ENCODE assay signal across 25 cellular contexts in the genomic region with DNA sequence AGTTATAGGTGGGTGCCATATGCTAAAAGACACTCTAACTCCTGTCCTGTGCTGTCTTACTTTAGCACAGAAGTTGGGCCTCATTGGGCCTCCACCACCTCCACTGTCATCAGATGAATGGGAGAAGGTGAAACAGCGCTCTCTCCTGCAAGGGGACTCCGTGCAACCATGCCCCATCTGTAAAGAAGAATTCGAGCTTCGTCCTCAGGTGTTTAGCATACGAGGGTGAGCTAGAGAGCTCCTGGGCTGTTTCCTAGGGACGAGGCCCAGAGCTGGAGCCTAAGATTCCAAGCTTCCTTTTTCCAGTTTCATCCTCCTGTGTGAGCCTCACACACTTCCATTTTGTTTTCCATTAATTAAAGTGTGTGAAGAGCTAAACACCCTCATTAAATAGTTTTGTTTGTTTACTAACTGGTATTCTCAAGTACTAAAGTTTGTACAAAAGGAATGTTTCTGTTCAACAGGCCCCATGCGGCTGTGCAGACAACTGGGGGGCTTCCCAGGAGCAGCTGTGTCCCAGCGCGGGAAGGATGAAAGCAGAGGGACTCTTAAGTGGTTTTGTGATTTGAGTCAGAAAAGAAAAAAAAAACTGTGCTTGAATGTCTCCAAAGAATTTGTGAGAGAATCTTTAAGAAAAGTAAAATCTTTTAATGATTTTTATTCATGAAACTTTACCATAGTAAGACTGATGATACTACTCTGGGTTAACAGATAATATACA. TPM values are rescaled to one million over a fixed set of nuclear protein-coding genes. Genes with fewer than 3 reads are reported as not detected.
"Had no signal": no experiment of that assay in that cellular context is flagged by ENCODE, and none has a peak within 500 bp of the region (broad histone marks: within the 10 kb centered on the region; RNA-seq: fewer than 3 reads in every experiment).

No MANE protein-coding gene starts in this region.

- H3K27ac Mint-ChIP-seq: natural killer cell treated with Interleukin-12 subunit alpha and Interleukin-12 subunit beta and Interleukin-15 and Interleukin-18, amount 100 ng/mL, for 72 hours; stimulated activated naive B cell treated with anti-CD40 and anti-IgM and Interleukin-4, amounts not matched to agents 10 μg/mL and 1 μg/mL and 100 μg/mL, for 72 hours; stimulated activated naive CD8-positive, alpha-beta T cell treated with anti-CD3 and anti-CD28 coated beads, Interleukin-15, Interleukin-2, amounts not matched to agents 100 ng/mL and 50 ng/mL, for 24 hours had no signal

- H3K9me3 Mint-ChIP-seq: naive B cell; natural killer cell treated with Interleukin-12 subunit alpha and Interleukin-12 subunit beta and Interleukin-15 and Interleukin-18, amount 100 ng/mL, for 72 hours; stimulated activated naive B cell treated with anti-CD40 and anti-IgM and Interleukin-4, amounts not matched to agents 10 μg/mL and 1 μg/mL and 100 μg/mL, for 72 hours; stimulated activated naive CD8-positive, alpha-beta T cell treated with anti-CD3 and anti-CD28 coated beads, Interleukin-15, Interleukin-2, amounts not matched to agents 100 ng/mL and 50 ng/mL, for 24 hours had no signal

- H3K36me3 Mint-ChIP-seq: naive B cell; natural killer cell treated with Interleukin-12 subunit alpha and Interleukin-12 subunit beta and Interleukin-15 and Interleukin-18, amount 100 ng/mL, for 72 hours had no signal

- H3K4me3 ChIP-seq: dorsolateral prefrontal cortex, lower lobe of right lung, mucosa of descending colon, ovary, right lobe of liver, thoracic aorta, tibial nerve, upper lobe of left lung had no signal

- H3K4me3 Mint-ChIP-seq: naive B cell; natural killer cell treated with Interleukin-12 subunit alpha and Interleukin-12 subunit beta and Interleukin-15 and Interleukin-18, amount 100 ng/mL, for 72 hours; neural crest cell; stimulated activated naive B cell treated with anti-CD40 and anti-IgM and Interleukin-4, amounts not matched to agents 10 μg/mL and 1 μg/mL and 100 μg/mL, for 72 hours; stimulated activated naive CD8-positive, alpha-beta T cell treated with anti-CD3 and anti-CD28 coated beads, Interleukin-15, Interleukin-2, amounts not matched to agents 100 ng/mL and 50 ng/mL, for 24 hours had no signal

- H3K36me3 ChIP-seq: lower lobe of right lung, ovary, right lobe of liver, thoracic aorta, tibial nerve, upper lobe of left lung had no signal

- H3K4me1 ChIP-seq: lower lobe of right lung, right lobe of liver, tibial nerve, upper lobe of left lung had no signal

- H3K27ac ChIP-seq: dorsolateral prefrontal cortex, lower lobe of right lung, ovary, right lobe of liver, thoracic aorta, tibial nerve, upper lobe of left lung had no signal

- H3K4me1 Mint-ChIP-seq: naive B cell; neural crest cell; stimulated activated naive B cell treated with anti-CD40 and anti-IgM and Interleukin-4, amounts not matched to agents 10 μg/mL and 1 μg/mL and 100 μg/mL, for 72 hours had no signal

- H3K9me3 ChIP-seq: lower lobe of right lung, mucosa of descending colon, ovary, right lobe of liver, thoracic aorta, tibial nerve, upper lobe of left lung had no signal

- ATAC-seq: left ventricle myocardium superior; lower lobe of right lung; mucosa of descending colon; natural killer cell treated with Interleukin-12 subunit alpha and Interleukin-12 subunit beta and Interleukin-15 and Interleukin-18, amount 100 ng/mL, for 72 hours; right lobe of liver; stimulated activated naive B cell treated with anti-CD40 and anti-IgM and Interleukin-4, amounts not matched to agents 10 μg/mL and 1 μg/mL and 100 μg/mL, for 72 hours had no signal

- DNase-seq: dorsolateral prefrontal cortex; effector CD4-positive, alpha-beta T cell; hypothalamus; left ventricle myocardium superior; lower lobe of right lung; mucosa of descending colon; naive B cell; nucleus accumbens; ovary; posterior cingulate gyrus; right lobe of liver; small intestine; stimulated activated CD4-positive, alpha-beta T cell treated with anti-CD3 and anti-CD28 coated beads, Interleukin-15, amount 100 ng/mL, for 24 hours; stimulated activated CD4-positive, alpha-beta T cell treated with anti-CD3 and anti-CD28 coated beads, Interleukin-2, amount 100 ng/mL, for 48 hours; stimulated activated naive B cell treated with anti-CD40 and anti-IgM and Interleukin-4, amounts not matched to agents 10 μg/mL and 1 μg/mL and 100 μg/mL, for 72 hours; upper lobe of left lung had no signal

- FAIRE-seq: colon, frontal cortex, keratinocyte, small intestine, urothelium cell line had no signal

- H3K27me3 ChIP-seq: ovary, right lobe of liver, upper lobe of left lung had no signal

RNA-seq across cellular contexts. Expression of a gene that starts 14.1 kb away (rescaled TPM):
- total RNA-seq: left ventricle myocardium superior; natural killer cell treated with Interleukin-12 subunit alpha and Interleukin-12 subunit beta and Interleukin-15 and Interleukin-18, amount 100 ng/mL, for 72 hours; thoracic aorta had no signal
